Comparison of ENCODE assay signal across 12 cellular contexts in the genomic region with DNA sequence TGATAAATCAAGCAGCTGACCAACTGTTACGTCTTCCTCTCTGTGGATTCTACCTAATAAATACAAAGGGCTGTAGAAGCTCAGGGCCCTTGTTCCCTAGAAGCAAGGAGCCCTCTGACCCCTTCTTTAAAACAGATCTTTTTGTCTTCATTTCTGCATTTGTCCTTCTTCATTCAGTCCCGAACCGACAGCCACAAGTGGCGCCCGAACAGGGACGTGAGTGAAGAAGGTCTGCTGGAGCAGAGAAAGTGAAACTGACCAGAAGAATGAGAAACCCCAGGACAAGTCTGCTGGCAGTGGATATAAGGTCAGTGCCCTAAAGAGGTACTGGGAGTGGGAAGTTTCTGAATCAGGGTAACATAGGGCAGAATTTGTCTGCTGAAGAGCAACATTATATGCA. TPM values are rescaled to one million over a fixed set of nuclear protein-coding genes. Genes with fewer than 3 reads are reported as not detected.
A peak's percentile ranks its signal among the peaks of the same experiment; 100 is the strongest.
DNase-seq lines count a peak whose midpoint lies in the region; FAIRE-seq and TF ChIP-seq lines count a peak whose summit lies in the region.
"Had no signal": no experiment of that assay in that cellular context is flagged by ENCODE, and none has a peak within 500 bp of the region (broad histone marks: within the 10 kb centered on the region; RNA-seq: fewer than 3 reads in every experiment).

No MANE protein-coding gene starts in this region.

- H3K36me3 ChIP-seq in astrocyte (ENCODE audit: insufficient read depth, low read length) = no peaks in the 10 kb centered on the region

- no peak overlapping the region for H3K4me3 Mint-ChIP-seq in astrocyte (ENCODE audit: unreplicated experiment)
- H3K4me3 Mint-ChIP-seq: activated CD8-positive, alpha-beta memory T cell treated with anti-CD3 and anti-CD28 coated beads, Interleukin-2, amount 10 ng/mL, durations not matched to agents 7 days and 5 days had no signal

- H2AFZ ChIP-seq in astrocyte (ENCODE audit: low read depth, low read length) = no peak overlapping the region

- no peak for FAIRE-seq in astrocyte (lab: Jason Lieb, UNC)
- FAIRE-seq: kidney had no signal

- H3K9ac ChIP-seq in astrocyte (ENCODE audit: low read length) = no peak overlapping the region

- peaks cover 78% of the 10 kb centered on the region for H3K36me3 Mint-ChIP-seq in astrocyte (ENCODE audit: low read depth, unreplicated experiment)

- H3K9me3 ChIP-seq in astrocyte (ENCODE audit: insufficient read depth, low read depth, low read length) = peaks cover 17% of the 10 kb centered on the region

- no peak overlapping the region for H3K27ac ChIP-seq in astrocyte (ENCODE audit: low read depth, low read length)

- H3K4me1 Mint-ChIP-seq in astrocyte (ENCODE audit: low read depth, unreplicated experiment) = no peaks in the 10 kb centered on the region
- H3K4me1 Mint-ChIP-seq: activated CD8-positive, alpha-beta memory T cell treated with anti-CD3 and anti-CD28 coated beads, Interleukin-2, amount 10 ng/mL, durations not matched to agents 7 days and 5 days had no signal

- H3K27me3 Mint-ChIP-seq in astrocyte (ENCODE audit: low read depth, unreplicated experiment) = no peaks in the 10 kb centered on the region
- H3K27me3 Mint-ChIP-seq: activated CD8-positive, alpha-beta memory T cell treated with anti-CD3 and anti-CD28 coated beads, Interleukin-2, amount 10 ng/mL, durations not matched to agents 7 days and 5 days had no signal

- H3K4me1 ChIP-seq in astrocyte (ENCODE audit: insufficient read depth, low read length) = no peaks in the 10 kb centered on the region

- DNase-seq in EH (ENCODE audit: low read depth) (peak; percentile 14), M059J (ENCODE audit: low read depth) (peak; percentile 29), astrocyte (ENCODE audit: low read depth) (peak; percentile 42), iris pigment epithelial cell (ENCODE audit: low read depth) (peak; percentile 31), SW 1271 (lab: John Stamatoyannopoulos, UW) (no peak), NCI-H2081 treated with DMSO at 0.1 percent for 48 hours (lab: John Stamatoyannopoulos, UW) (no peak), GF-D8 (lab: John Stamatoyannopoulos, UW) (no peak)
- DNase-seq: activated CD8-positive, alpha-beta memory T cell treated with anti-CD3 and anti-CD28 coated beads, Interleukin-2, amount 10 ng/mL, durations not matched to agents 7 days and 5 days; activated gamma-delta T cell treated with Interleukin-2 at 50 U/mL for 16 hours; kidney; NCI-H2107; stimulated activated CD4-positive, alpha-beta T cell treated with anti-CD3 and anti-CD28 coated beads, Interleukin-12 subunit alpha, Interleukin-12 subunit beta, amount 100 ng/mL, for 4 hours had no signal

- H3K4me3 ChIP-seq in astrocyte (ENCODE audit: insufficient read depth, low read depth, low read length) = no peak overlapping the region

- no peaks in the 10 kb centered on the region for H3K27me3 ChIP-seq in astrocyte (ENCODE audit: insufficient read depth, low read length)

- peaks cover 61% of the 10 kb centered on the region for H3K9me3 Mint-ChIP-seq in astrocyte (ENCODE audit: unreplicated experiment)

- H3K27ac Mint-ChIP-seq in astrocyte (ENCODE audit: unreplicated experiment) = no peak overlapping the region
- H3K27ac Mint-ChIP-seq: activated CD8-positive, alpha-beta memory T cell treated with anti-CD3 and anti-CD28 coated beads, Interleukin-2, amount 10 ng/mL, durations not matched to agents 7 days and 5 days had no signal

- H3K79me2 ChIP-seq in astrocyte (ENCODE audit: insufficient read depth, low read length) = no peaks in the 10 kb centered on the region

- no peak for TF ChIP-seq CTCF in astrocyte (IDR thresholded peaks at IDR 0.05; ENCODE audit: insufficient read depth, low read depth, low read length)

- H4K20me1 ChIP-seq in astrocyte (ENCODE audit: insufficient read depth, low read length) = no peaks in the 10 kb centered on the region

- H3K4me2 ChIP-seq in astrocyte (ENCODE audit: low read length) = no peak overlapping the region

RNA-seq across cellular contexts. Expression of a gene that starts 13.1 kb away (rescaled TPM):
- total RNA-seq in M059J (2014; rRNA removed; shearing (Covaris generic)) = 22.5 and 25.1 TPM in 2 replicates
- 11.4 and 13.3 TPM in 2 replicates for total RNA-seq in astrocyte

RNA-seq across cellular contexts. Expression of a gene that starts 14.3 kb away (rescaled TPM):
- total RNA-seq in M059J (2014; rRNA removed; shearing (Covaris generic)) = 5.6 and 7.5 TPM in 2 replicates
- total RNA-seq in astrocyte = 6.7 and 7.3 TPM in 2 replicates

RNA-seq across cellular contexts. Expression of a gene that starts 25.3 kb away (rescaled TPM):
- 22.2 and 24.0 TPM in 2 replicates for total RNA-seq in M059J (2014; rRNA removed; shearing (Covaris generic))
- total RNA-seq in astrocyte = 13.1 and 14.1 TPM in 2 replicates

RNA-seq across cellular contexts. Expression of a gene that starts 35.5 kb away (rescaled TPM):
- 14.9 and 15.1 TPM in 2 replicates for total RNA-seq in M059J (2014; rRNA removed; shearing (Covaris generic))
- total RNA-seq in astrocyte = 13.8 and 14.5 TPM in 2 replicates

RNA-seq across cellular contexts. Expression of a gene that starts 46.8 kb away (rescaled TPM):
- 9.4 and 14.0 TPM in 2 replicates for total RNA-seq in M059J (2014; rRNA removed; shearing (Covaris generic))
- total RNA-seq in astrocyte = 13.4 and 13.5 TPM in 2 replicates

Comparison
In these comparisons a context has a peak if more than half of its experiments do, and no peak if none do; other contexts are left out.
1. DNase-seq: peak in EH (single experiment), M059J (single experiment), astrocyte (single experiment) and iris pigment epithelial cell (single experiment); none in SW 1271 (0 of 2), NCI-H2081 treated with DMSO at 0.1 percent for 48 hours (single experiment) and GF-D8 (single experiment).